25 cellular contexts compared by ENCODE assay signal in the genomic region with DNA sequence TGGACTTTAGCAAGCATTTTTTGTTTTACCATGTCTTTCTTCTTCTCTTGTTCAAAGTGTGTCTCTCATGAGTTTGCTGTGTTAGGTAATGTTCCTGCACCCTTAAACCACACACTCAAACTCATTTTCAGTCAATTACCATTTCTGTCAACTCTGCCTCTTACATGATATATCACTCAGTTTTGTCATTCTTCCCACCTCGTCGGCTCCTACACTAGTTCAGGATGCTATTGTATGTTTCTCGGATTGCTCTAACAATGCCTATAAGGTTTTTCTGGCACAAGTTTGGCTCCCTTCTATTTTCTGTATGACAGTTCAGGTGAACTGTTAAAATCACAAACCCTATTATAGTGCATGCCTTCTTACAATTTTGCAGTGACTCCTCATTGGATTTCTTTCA.
"Had no signal": no experiment of that assay in that cellular context is flagged by ENCODE, and none has a peak within 500 bp of the region (broad histone marks: within the 10 kb centered on the region; RNA-seq: fewer than 3 reads in every experiment).

No MANE protein-coding gene starts in this region.

- DNase-seq: stimulated activated CD4-positive, alpha-beta T cell treated with anti-CD3 and anti-CD28 coated beads, Interleukin-2, amount 100 ng/mL, for 48 hours; stimulated activated CD4-positive, alpha-beta T cell treated with anti-CD3 and anti-CD28 coated beads, Interleukin-4, amount 100 ng/mL, for 1 hour; stimulated activated CD4-positive, alpha-beta T cell treated with anti-CD3 and anti-CD28 coated beads, Interleukin-4, amount 100 ng/mL, for 24 hours; stimulated activated CD4-positive, alpha-beta T cell treated with anti-CD3 and anti-CD28 coated beads, Interleukin-4, amount 100 ng/mL, for 4 hours; stimulated activated CD8-positive, alpha-beta memory T cell treated with anti-CD3 and anti-CD28 coated beads, Interleukin-4, amount 100 ng/mL, for 48 hours; stimulated activated naive B cell treated with anti-CD40 and anti-IgM and Interleukin-4, amounts not matched to agents 10 μg/mL and 1 μg/mL and 100 μg/mL, for 72 hours; stimulated activated naive CD4-positive, alpha-beta T cell; stimulated activated naive CD4-positive, alpha-beta T cell treated with Interleukin-2 at 50 U/mL for 16 hours; stimulated activated naive CD8-positive, alpha-beta T cell treated with anti-CD3 and anti-CD28 coated beads, Interleukin-15, amount 100 ng/mL, for 72 hours; stimulated activated naive CD8-positive, alpha-beta T cell treated with anti-CD3 and anti-CD28 coated beads, Interleukin-15, Interleukin-2, amounts not matched to agents 100 U/mL and 50 U/mL, for 24 hours; stomach; substantia nigra; testis; thyroid gland; tibial artery; transverse colon; trophoblast cell; upper lobe of left lung; upper lobe of right lung; uterus had no signal

- H3K27ac ChIP-seq: stomach, suprapubic skin, testis, thoracic aorta, thyroid gland, tibial artery, tibial nerve, transverse colon, upper lobe of left lung, upper lobe of right lung, uterus, vagina had no signal

- H3K9me3 ChIP-seq: stomach, suprapubic skin, testis, thoracic aorta, thyroid gland, tibial artery, tibial nerve, transverse colon, upper lobe of left lung, upper lobe of right lung, uterus, vagina had no signal

- H3K36me3 ChIP-seq: stomach, suprapubic skin, thoracic aorta, thyroid gland, tibial artery, tibial nerve, transverse colon, upper lobe of left lung, upper lobe of right lung, uterus, vagina had no signal

- H3K4me3 ChIP-seq: stomach, suprapubic skin, testis, thoracic aorta, thyroid gland, tibial artery, tibial nerve, transverse colon, upper lobe of left lung, upper lobe of right lung, uterus, vagina had no signal

- H3K27me3 ChIP-seq: stomach, suprapubic skin, testis, thyroid gland, tibial artery, tibial nerve, transverse colon, upper lobe of left lung, upper lobe of right lung, uterus, vagina had no signal

- FAIRE-seq: urothelium cell line had no signal
